Comparison of ENCODE assay signal across 23 cellular contexts in the genomic region with DNA sequence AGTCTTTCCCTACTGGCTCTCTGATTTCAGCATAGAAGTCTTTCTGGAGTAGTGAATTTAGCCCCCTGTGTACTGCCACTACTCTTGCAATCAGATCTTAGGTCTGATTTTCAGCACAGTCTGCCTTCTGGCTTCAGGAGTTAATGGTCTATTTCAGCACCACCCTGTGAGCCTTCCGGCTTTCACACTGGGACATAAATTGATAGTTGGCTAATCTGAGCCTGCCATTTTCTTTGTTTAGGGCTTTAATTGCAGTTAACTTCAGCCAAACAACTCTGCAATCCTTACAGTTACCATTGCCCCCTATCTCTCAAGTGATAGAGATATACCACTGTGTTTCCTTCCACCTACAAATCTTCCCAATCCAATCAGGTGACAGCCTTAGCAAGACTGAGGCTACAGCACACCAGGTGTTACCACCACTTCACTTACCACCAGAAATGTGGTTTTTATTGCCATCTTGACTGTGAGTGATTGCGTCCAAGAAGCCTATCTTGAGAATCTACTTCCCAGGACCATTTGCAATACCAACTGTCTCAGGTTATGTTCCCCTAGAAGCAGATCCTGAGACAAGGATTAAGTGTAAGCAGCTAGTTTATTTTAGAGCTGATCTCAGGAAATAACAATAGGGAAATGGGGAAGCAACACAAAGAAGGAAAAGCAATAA. TPM values are rescaled to one million over a fixed set of nuclear protein-coding genes. Genes with fewer than 3 reads are reported as not detected.
DNase-seq lines count a peak whose midpoint lies in the region; ATAC-seq and TF ChIP-seq lines count a peak whose summit lies in the region.
"Had no signal": no experiment of that assay in that cellular context is flagged by ENCODE, and none has a peak within 500 bp of the region (broad histone marks: within the 10 kb centered on the region; RNA-seq: fewer than 3 reads in every experiment).

No MANE protein-coding gene starts in this region.

- H3K27ac Mint-ChIP-seq in T-helper 2 cell treated with Interferon-gamma antibody and Interleukin-4, amounts not matched to agents 5 μg/mL and 100 μg/mL, for 36 hours, result peak overlapping the region; percentile 5
- peak overlapping the region; percentile 77 to 95 for H3K27ac Mint-ChIP-seq in natural killer cell treated with Interleukin-12 subunit alpha and Interleukin-12 subunit beta and Interleukin-15 and Interleukin-18, amount 100 ng/mL, for 72 hours

- no peak for ATAC-seq in natural killer cell treated with Interleukin-12 subunit alpha and Interleukin-12 subunit beta and Interleukin-15 and Interleukin-18, amount 100 ng/mL, for 72 hours
- no peak for ATAC-seq in heart left ventricle
- ATAC-seq in stimulated activated naive CD8-positive, alpha-beta T cell treated with anti-CD3 and anti-CD28 coated beads, Interleukin-15, Interleukin-2, amounts not matched to agents 100 U/mL and 50 U/mL, for 24 hours, result no peak
- ATAC-seq: activated CD4-positive, CD25-positive, alpha-beta regulatory T cell treated with anti-CD3 and anti-CD28 coated beads, Interleukin-2, amount 50 U/mL, for 24 hours had no signal

- peaks cover 6% of the 10 kb centered on the region for H3K9me3 Mint-ChIP-seq in T-helper 2 cell treated with Interferon-gamma antibody and Interleukin-4, amounts not matched to agents 5 μg/mL and 100 μg/mL, for 36 hours
- H3K9me3 Mint-ChIP-seq in natural killer cell treated with Interleukin-12 subunit alpha and Interleukin-12 subunit beta and Interleukin-15 and Interleukin-18, amount 100 ng/mL, for 72 hours, result no peaks in the 10 kb centered on the region

- no peak overlapping the region for H3K4me3 ChIP-seq in heart left ventricle
- H3K4me3 ChIP-seq: A549, HAP-1, MG63 had no signal

- intact Hi-C loops in heart left ventricle (cut with DNase I), result no loop called here

- no peak for TF ChIP-seq RAD21 in Ishikawa (IDR thresholded peaks at IDR 0.05; ENCODE audit: low read depth)

- 82 to 85% (median 84%) methylated on average over 2 of the region's 2 CpGs for WGBS in heart left ventricle, 4 donors

- peaks cover 0 to 50% (median 0%) of the 10 kb centered on the region in 12 donors for H3K4me1 ChIP-seq in heart left ventricle
- H3K4me1 ChIP-seq: A549, BE2C, Caco-2, HAP-1 had no signal

- no peak for TF ChIP-seq POLR2A in heart left ventricle (IDR thresholded peaks at IDR 0.05)

- peaks cover 13% of the 10 kb centered on the region for H3K36me3 Mint-ChIP-seq in T-helper 2 cell treated with Interferon-gamma antibody and Interleukin-4, amounts not matched to agents 5 μg/mL and 100 μg/mL, for 36 hours (ENCODE audit: low read depth)
- H3K36me3 Mint-ChIP-seq in natural killer cell treated with Interleukin-12 subunit alpha and Interleukin-12 subunit beta and Interleukin-15 and Interleukin-18, amount 100 ng/mL, for 72 hours, result no peaks in the 10 kb centered on the region

- DNase-seq in T-helper 2 cell treated with Interferon-gamma antibody and Interleukin-4, amounts not matched to agents 5 μg/mL and 100 μg/mL, for 36 hours (ENCODE audit: low spot score), result no peak
- DNase-seq in T-helper 2 cell, result no peak
- DNase-seq in OCI-M1 (lab: John Stamatoyannopoulos, UW), result peak; percentile 17
- no peak for DNase-seq in natural killer cell treated with Interleukin-12 subunit alpha and Interleukin-12 subunit beta and Interleukin-15 and Interleukin-18, amount 100 ng/mL, for 72 hours (ENCODE audit: low spot score)
- no peak for DNase-seq in heart left ventricle
- no peak for DNase-seq in activated naive CD4-positive, alpha-beta T cell (lab: John Stamatoyannopoulos, UW)
- DNase-seq in stimulated activated naive CD8-positive, alpha-beta T cell treated with anti-CD3 and anti-CD28 coated beads, Interleukin-15, Interleukin-2, amounts not matched to agents 100 U/mL and 50 U/mL, for 24 hours, result no peak
- DNase-seq: activated gamma-delta T cell; amniotic stem cell; BE2C; Caco-2; effector CD4-positive, alpha-beta T cell; head of caudate nucleus; MG63; NCI-H526 treated with DMSO at 0.1 percent for 48 hours; retina; small intestine; stimulated activated CD4-positive, alpha-beta T cell treated with anti-CD3 and anti-CD28 coated beads, Interleukin-2, amount 100 ng/mL, for 24 hours; T1000 had no signal

- H3K27me3 Mint-ChIP-seq in T-helper 2 cell treated with Interferon-gamma antibody and Interleukin-4, amounts not matched to agents 5 μg/mL and 100 μg/mL, for 36 hours (ENCODE audit: low read depth), result no peaks in the 10 kb centered on the region
- H3K27me3 Mint-ChIP-seq in natural killer cell treated with Interleukin-12 subunit alpha and Interleukin-12 subunit beta and Interleukin-15 and Interleukin-18, amount 100 ng/mL, for 72 hours, result no peaks in the 10 kb centered on the region

- no peaks in the 10 kb centered on the region for H3K9me3 ChIP-seq in heart left ventricle
- H3K9me3 ChIP-seq: A549, BE2C, Caco-2, HAP-1, MG63 had no signal

- H3K4me3 Mint-ChIP-seq in T-helper 2 cell treated with Interferon-gamma antibody and Interleukin-4, amounts not matched to agents 5 μg/mL and 100 μg/mL, for 36 hours, result no peak overlapping the region
- peak overlapping the region; percentile 57 for H3K4me3 Mint-ChIP-seq in natural killer cell treated with Interleukin-12 subunit alpha and Interleukin-12 subunit beta and Interleukin-15 and Interleukin-18, amount 100 ng/mL, for 72 hours

- H3K4me1 Mint-ChIP-seq in T-helper 2 cell treated with Interferon-gamma antibody and Interleukin-4, amounts not matched to agents 5 μg/mL and 100 μg/mL, for 36 hours (ENCODE audit: low read depth), result peaks cover 74% of the 10 kb centered on the region
- H3K4me1 Mint-ChIP-seq in natural killer cell treated with Interleukin-12 subunit alpha and Interleukin-12 subunit beta and Interleukin-15 and Interleukin-18, amount 100 ng/mL, for 72 hours (ENCODE audit: low read depth in 2 of 2), result peaks cover 72 to 75% of the 10 kb centered on the region in 2 donors

- no peak overlapping the region for H3K27ac ChIP-seq in heart left ventricle
- H3K27ac ChIP-seq: A549 had no signal

- H3K27me3 ChIP-seq in heart left ventricle, result no peaks in the 10 kb centered on the region
- H3K27me3 ChIP-seq: MG63 had no signal

- peak; percentile 24; the same call in 1 of the 2 replicates for TF ChIP-seq EP300 in Ishikawa (IDR thresholded peaks at IDR 0.05; ENCODE audit: borderline replicate concordance)

- no peaks in the 10 kb centered on the region for H3K36me3 ChIP-seq in heart left ventricle
- H3K36me3 ChIP-seq: BE2C, HAP-1, MG63 had no signal

- no peak for TF ChIP-seq CTCF in heart left ventricle (IDR thresholded peaks at IDR 0.05)

TF ChIP-seq in Ishikawa, 13 proteins besides CTCF, POLR2A, EP300 and RAD21:
- TF ChIP-seq YY1 (IDR thresholded peaks at IDR 0.05; ENCODE audit: low read depth) (no peak), TEAD4 (IDR thresholded peaks at IDR 0.05) (no peak), TAF1 (IDR thresholded peaks at IDR 0.05; ENCODE audit: low read depth) (no peak), TCF12 (IDR thresholded peaks at IDR 0.05; ENCODE audit: low read depth) (no peak; the same call in 1 of the 2 replicates), NFIC (IDR thresholded peaks at IDR 0.05) (no peak), ZBTB7A (IDR thresholded peaks at IDR 0.05; ENCODE audit: low read depth) (no peak), EGR1 (IDR thresholded peaks at IDR 0.05) (no peak), CEBPB (IDR thresholded peaks at IDR 0.05) (no peak), CREB1 (IDR thresholded peaks at IDR 0.05; ENCODE audit: low read depth) (no peak), FOXM1 (IDR thresholded peaks at IDR 0.05; ENCODE audit: borderline replicate concordance, low read depth) (no peak)
- TF ChIP-seq, protein P1, sequence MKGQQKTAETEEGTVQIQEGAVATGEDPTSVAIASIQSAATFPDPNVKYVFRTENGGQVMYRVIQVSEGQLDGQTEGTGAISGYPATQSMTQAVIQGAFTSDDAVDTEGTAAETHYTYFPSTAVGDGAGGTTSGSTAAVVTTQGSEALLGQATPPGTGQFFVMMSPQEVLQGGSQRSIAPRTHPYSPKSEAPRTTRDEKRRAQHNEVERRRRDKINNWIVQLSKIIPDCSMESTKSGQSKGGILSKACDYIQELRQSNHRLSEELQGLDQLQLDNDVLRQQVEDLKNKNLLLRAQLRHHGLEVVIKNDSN (IDR thresholded peaks at IDR 0.05), result no peak
- TF ChIP-seq, protein P2, sequence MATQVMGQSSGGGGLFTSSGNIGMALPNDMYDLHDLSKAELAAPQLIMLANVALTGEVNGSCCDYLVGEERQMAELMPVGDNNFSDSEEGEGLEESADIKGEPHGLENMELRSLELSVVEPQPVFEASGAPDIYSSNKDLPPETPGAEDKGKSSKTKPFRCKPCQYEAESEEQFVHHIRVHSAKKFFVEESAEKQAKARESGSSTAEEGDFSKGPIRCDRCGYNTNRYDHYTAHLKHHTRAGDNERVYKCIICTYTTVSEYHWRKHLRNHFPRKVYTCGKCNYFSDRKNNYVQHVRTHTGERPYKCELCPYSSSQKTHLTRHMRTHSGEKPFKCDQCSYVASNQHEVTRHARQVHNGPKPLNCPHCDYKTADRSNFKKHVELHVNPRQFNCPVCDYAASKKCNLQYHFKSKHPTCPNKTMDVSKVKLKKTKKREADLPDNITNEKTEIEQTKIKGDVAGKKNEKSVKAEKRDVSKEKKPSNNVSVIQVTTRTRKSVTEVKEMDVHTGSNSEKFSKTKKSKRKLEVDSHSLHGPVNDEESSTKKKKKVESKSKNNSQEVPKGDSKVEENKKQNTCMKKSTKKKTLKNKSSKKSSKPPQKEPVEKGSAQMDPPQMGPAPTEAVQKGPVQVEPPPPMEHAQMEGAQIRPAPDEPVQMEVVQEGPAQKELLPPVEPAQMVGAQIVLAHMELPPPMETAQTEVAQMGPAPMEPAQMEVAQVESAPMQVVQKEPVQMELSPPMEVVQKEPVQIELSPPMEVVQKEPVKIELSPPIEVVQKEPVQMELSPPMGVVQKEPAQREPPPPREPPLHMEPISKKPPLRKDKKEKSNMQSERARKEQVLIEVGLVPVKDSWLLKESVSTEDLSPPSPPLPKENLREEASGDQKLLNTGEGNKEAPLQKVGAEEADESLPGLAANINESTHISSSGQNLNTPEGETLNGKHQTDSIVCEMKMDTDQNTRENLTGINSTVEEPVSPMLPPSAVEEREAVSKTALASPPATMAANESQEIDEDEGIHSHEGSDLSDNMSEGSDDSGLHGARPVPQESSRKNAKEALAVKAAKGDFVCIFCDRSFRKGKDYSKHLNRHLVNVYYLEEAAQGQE (IDR thresholded peaks at IDR 0.05; ENCODE audit: low read depth), result no peak
- TF ChIP-seq, protein P3, sequence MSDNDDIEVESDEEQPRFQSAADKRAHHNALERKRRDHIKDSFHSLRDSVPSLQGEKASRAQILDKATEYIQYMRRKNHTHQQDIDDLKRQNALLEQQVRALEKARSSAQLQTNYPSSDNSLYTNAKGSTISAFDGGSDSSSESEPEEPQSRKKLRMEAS (IDR thresholded peaks at IDR 0.05), result no peak
TF ChIP-seq in Ishikawa: peak in this region for 0.

RNA-seq across cellular contexts. Expression of gene NEK6, which starts 51.9 kb away (rescaled TPM):
- 10 to 100 TPM; 11.4 to 38.7 TPM for total RNA-seq in natural killer cell treated with Interleukin-12 subunit alpha and Interleukin-12 subunit beta and Interleukin-15 and Interleukin-18, amount 100 ng/mL, for 72 hours
- total RNA-seq in heart left ventricle, result 10 to 100 TPM in 2 of 9 donors, 1 to 10 TPM in 7; 5.0 to 42.4 (median 6.8) TPM
- polyA plus RNA-seq in heart left ventricle, result 1 to 10 TPM; 1.8 to 4.0 TPM
